Comparison of ENCODE assay signal across 8 cellular contexts in genomic region chr4:101347267-101347556, GRCh38. TPM values are rescaled to one million over a fixed set of nuclear protein-coding genes. Genes with fewer than 3 reads are reported as not detected.
DNase-seq lines count a peak whose midpoint lies in the region; ATAC-seq lines count a peak whose summit lies in the region.

TSS of gene PPP3CA (minus strand) at chr4:101347526.

- no peaks in the 10 kb centered on the region for H3K9me3 Mint-ChIP-seq in activated CD4-positive, alpha-beta T cell treated with anti-CD3 and anti-CD28 coated beads for 36 hours (ENCODE audit: low read depth)
- H3K9me3 Mint-ChIP-seq in stimulated activated memory B cell treated with anti-CD40 and anti-IgM and Interleukin-4, amounts not matched to agents 10 μg/mL and 1 μg/mL and 100 μg/mL, for 72 hours, result no peaks in the 10 kb centered on the region

- H3K36me3 ChIP-seq in adipocyte (ENCODE audit: control insufficient read depth, insufficient read depth, low read length, severe bottlenecking) (no peaks in the 10 kb centered on the region), iPS-18a (ENCODE audit: control insufficient read depth, low read depth, low read length) (no peaks in the 10 kb centered on the region)

- no peaks in the 10 kb centered on the region for H3K27me3 ChIP-seq in adipocyte (replicated peaks; ENCODE audit: control insufficient read depth, insufficient read depth, low read length)
- H3K27me3 ChIP-seq in iPS-18a (ENCODE audit: control insufficient read depth, insufficient read depth, low read length), result peaks cover 22% of the 10 kb centered on the region

- H3K4me1 ChIP-seq in adipocyte (ENCODE audit: control insufficient read depth, insufficient read depth, low read length) (peaks cover 36% of the 10 kb centered on the region), iPS-18a (ENCODE audit: control insufficient read depth, low read depth, low read length) (peaks cover 18% of the 10 kb centered on the region)

- DNase-seq in activated CD4-positive, alpha-beta T cell treated with anti-CD3 and anti-CD28 coated beads for 36 hours, result no peak
- DNase-seq in activated CD4-positive, alpha-beta T cell treated with anti-CD3 and anti-CD28 coated beads, Interleukin-2, amount 50 U/mL, for 48 hours, result no peak
- DNase-seq in adipocyte (ENCODE audit: low read depth), result no peak
- no peak for DNase-seq in SW480 (ENCODE audit: low spot score)
- no peak for DNase-seq in NCI-H82 (lab: John Stamatoyannopoulos, UW)

- ATAC-seq in activated CD4-positive, alpha-beta T cell treated with anti-CD3 and anti-CD28 coated beads for 36 hours, result no peak
- peak; percentile 13 for ATAC-seq in HG03064 (IDR thresholded peaks at IDR 0.05; ENCODE audit: low read depth, unreplicated experiment)
- no peak for ATAC-seq in stimulated activated memory B cell treated with anti-CD40 and anti-IgM and Interleukin-4, amounts not matched to agents 10 μg/mL and 1 μg/mL and 100 μg/mL, for 72 hours

- H3K9me3 ChIP-seq in adipocyte (ENCODE audit: control insufficient read depth, low read length), result no peaks in the 10 kb centered on the region
- no peaks in the 10 kb centered on the region for H3K9me3 ChIP-seq in iPS-18a (ENCODE audit: control insufficient read depth, low read depth, low read length)

- H3K9ac ChIP-seq in adipocyte (ENCODE audit: low read length), result peak within 1 kb of the TSS; percentile 94
- H3K9ac ChIP-seq in iPS-18a (ENCODE audit: low read length), result peak within 1 kb of the TSS; percentile 59

- no peaks in the 10 kb centered on the region for H3K36me3 Mint-ChIP-seq in activated CD4-positive, alpha-beta T cell treated with anti-CD3 and anti-CD28 coated beads for 36 hours (ENCODE audit: low read depth)
- H3K36me3 Mint-ChIP-seq in stimulated activated memory B cell treated with anti-CD40 and anti-IgM and Interleukin-4, amounts not matched to agents 10 μg/mL and 1 μg/mL and 100 μg/mL, for 72 hours, result no peaks in the 10 kb centered on the region

- no peak within 1 kb of the TSS for H3K27ac ChIP-seq in iPS-18a (ENCODE audit: low read length)

- peaks cover 32% of the 10 kb centered on the region for H3K4me1 Mint-ChIP-seq in activated CD4-positive, alpha-beta T cell treated with anti-CD3 and anti-CD28 coated beads for 36 hours
- H3K4me1 Mint-ChIP-seq in stimulated activated memory B cell treated with anti-CD40 and anti-IgM and Interleukin-4, amounts not matched to agents 10 μg/mL and 1 μg/mL and 100 μg/mL, for 72 hours, result peaks cover 47% of the 10 kb centered on the region

- CTCF ChIA-PET in activated CD4-positive, alpha-beta T cell treated with anti-CD3 and anti-CD28 coated beads for 36 hours (lab: Charles Lee), result interaction anchor here (0.7 to 1.6 kb wide), 4 partner anchors 30 to 1084 kb away, joined by 3 to 4 read pairs (median 3); no protein-coding TSS in a partner anchor

- H3K27ac Mint-ChIP-seq in activated CD4-positive, alpha-beta T cell treated with anti-CD3 and anti-CD28 coated beads for 36 hours, result peak within 1 kb of the TSS; percentile 79
- peak within 1 kb of the TSS; percentile 96 for H3K27ac Mint-ChIP-seq in stimulated activated memory B cell treated with anti-CD40 and anti-IgM and Interleukin-4, amounts not matched to agents 10 μg/mL and 1 μg/mL and 100 μg/mL, for 72 hours

- H3K27me3 Mint-ChIP-seq in activated CD4-positive, alpha-beta T cell treated with anti-CD3 and anti-CD28 coated beads for 36 hours, result peaks cover 22% of the 10 kb centered on the region
- H3K27me3 Mint-ChIP-seq in stimulated activated memory B cell treated with anti-CD40 and anti-IgM and Interleukin-4, amounts not matched to agents 10 μg/mL and 1 μg/mL and 100 μg/mL, for 72 hours, result no peaks in the 10 kb centered on the region

- POLR2A ChIA-PET in activated CD4-positive, alpha-beta T cell treated with anti-CD3 and anti-CD28 coated beads for 36 hours (lab: Charles Lee), result no interaction called here

- intact Hi-C loops in activated CD4-positive, alpha-beta T cell treated with anti-CD3 and anti-CD28 coated beads for 36 hours (cut with DNase I, micrococcal nuclease), result loop anchor here (1.0 to 5.0 kb wide), 19 partner anchors 19 to 1785 kb away; partner anchors contain the start of genes H2AZ1 (in 1 of the 2), NFKB1 (in 1 of the 2), SLC39A8 (in 1 of the 2) and TRMT10A (in 1 of the 2)

- peak within 1 kb of the TSS; percentile 90 for H3K4me3 Mint-ChIP-seq in activated CD4-positive, alpha-beta T cell treated with anti-CD3 and anti-CD28 coated beads for 36 hours
- H3K4me3 Mint-ChIP-seq in stimulated activated memory B cell treated with anti-CD40 and anti-IgM and Interleukin-4, amounts not matched to agents 10 μg/mL and 1 μg/mL and 100 μg/mL, for 72 hours, result peak within 1 kb of the TSS; percentile 93

- H3K4me3 ChIP-seq in adipocyte (ENCODE audit: low read length) (peak within 1 kb of the TSS; percentile 92), iPS-18a (ENCODE audit: low read length) (peak within 1 kb of the TSS; percentile 92)

RNA-seq across cellular contexts. Expression of gene PPP3CA, which starts in this region (rescaled TPM):
- total RNA-seq in activated CD4-positive, alpha-beta T cell treated with anti-CD3 and anti-CD28 coated beads for 36 hours, result 1 to 10 TPM; 7.6 to 8.3 TPM
